ENCODE assay signal across 8 cellular contexts in the genomic region with DNA sequence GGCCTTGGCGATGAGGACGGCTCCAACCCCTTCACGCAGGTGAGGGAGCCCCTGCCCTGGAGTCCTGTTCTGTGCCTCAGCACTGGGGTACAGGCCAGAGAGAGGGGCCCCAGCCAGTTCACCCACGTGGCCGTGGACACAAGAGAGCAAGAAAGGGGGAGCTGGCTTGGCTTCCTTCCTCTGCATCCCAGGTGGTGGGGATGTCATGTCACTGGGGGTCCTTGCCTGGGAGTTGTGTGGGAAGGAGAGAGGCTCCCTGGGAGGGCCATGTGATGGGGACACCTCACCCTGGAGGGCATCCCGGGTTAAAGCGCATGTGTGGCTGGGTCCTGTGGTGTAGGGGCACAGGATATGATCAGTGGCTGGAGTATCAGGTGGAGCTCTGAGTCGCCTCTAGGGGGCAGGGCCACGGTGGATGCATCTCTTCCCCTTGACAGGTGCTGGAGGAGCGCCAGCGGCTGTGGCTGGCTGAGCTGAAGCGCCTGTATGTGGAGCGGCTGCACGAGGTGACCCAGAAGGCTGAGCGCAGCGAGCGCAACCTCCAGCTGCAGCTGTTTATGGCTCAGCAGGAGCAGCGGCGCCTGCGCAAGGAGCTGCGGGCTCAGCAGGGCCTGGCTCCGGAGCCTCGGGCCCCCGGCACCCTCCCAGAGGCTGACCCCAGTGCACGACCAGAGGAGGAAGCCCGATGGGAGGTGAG. TPM values are rescaled to one million over a fixed set of nuclear protein-coding genes. Genes with fewer than 3 reads are reported as not detected.
A peak's percentile ranks its signal among the peaks of the same experiment; 100 is the strongest.
DNase-seq lines count a peak whose midpoint lies in the region; ATAC-seq and TF ChIP-seq lines count a peak whose summit lies in the region.

No MANE protein-coding gene starts in this region.

- H3K9me3 Mint-ChIP-seq in activated naive CD4-positive, alpha-beta T cell treated with anti-CD3 and anti-CD28 coated beads, Interleukin-2, amount 50 U/mL, for 24 hours = no peaks in the 10 kb centered on the region

- H3K36me3 ChIP-seq in hepatocyte (replicated peaks; ENCODE audit: insufficient read depth, low read depth) (no peaks in the 10 kb centered on the region), tibial artery (peaks cover 0 to 7% (median 0%) of the 10 kb centered on the region in 3 donors)

- no peak overlapping the region for H3K27ac Mint-ChIP-seq in activated naive CD4-positive, alpha-beta T cell treated with anti-CD3 and anti-CD28 coated beads, Interleukin-2, amount 50 U/mL, for 24 hours

- H3K4me3 Mint-ChIP-seq in activated naive CD4-positive, alpha-beta T cell treated with anti-CD3 and anti-CD28 coated beads, Interleukin-2, amount 50 U/mL, for 24 hours = peak overlapping the region; percentile 36

- in situ Hi-C loops in GM13977 (cut with MboI; ENCODE audit: low pct_unique_long_range_greater_than_20kb, low sequenced_read_pairs, unreplicated experiment) = no loop called here

- no peaks in the 10 kb centered on the region for H3K9me2 ChIP-seq in hepatocyte (replicated peaks; ENCODE audit: insufficient read depth)

- peak; percentile 79 for TF ChIP-seq CTCF in GM13977 (IDR thresholded peaks at IDR 0.05; ENCODE audit: extremely low read depth, insufficient read depth, missing control alignments)
- TF ChIP-seq CTCF in hepatocyte (IDR thresholded peaks at IDR 0.05; ENCODE audit: poor library complexity) = peak; percentile 37
- peak in 1 of 2 experiments; percentile 4 for TF ChIP-seq CTCF in tibial artery (IDR thresholded peaks at IDR 0.05)

- ATAC-seq in HG02610 (IDR thresholded peaks at IDR 0.05; ENCODE audit: unreplicated experiment) = peak; percentile 84

- no peaks in the 10 kb centered on the region for H3K27me3 Mint-ChIP-seq in activated naive CD4-positive, alpha-beta T cell treated with anti-CD3 and anti-CD28 coated beads, Interleukin-2, amount 50 U/mL, for 24 hours

- H3K4me1 Mint-ChIP-seq in activated naive CD4-positive, alpha-beta T cell treated with anti-CD3 and anti-CD28 coated beads, Interleukin-2, amount 50 U/mL, for 24 hours = peaks cover 23% of the 10 kb centered on the region

- 80% methylated on average over 25 of the region's 26 CpGs for WGBS in hepatocyte (ENCODE audit: low lambda C conversion rate, missing lambda C conversion rate)

- peak; percentile 94 for DNase-seq in GM13977 (ENCODE audit: low spot score)
- peak; percentile 50 for DNase-seq in NCI-H1048 (lab: John Stamatoyannopoulos, UW)
- peak; percentile 67 for DNase-seq in SKM-1 treated with dmso at 0.1 percent for 144 hours (lab: John Stamatoyannopoulos, UW; ENCODE audit: unreplicated experiment)
- DNase-seq in hepatocyte (ENCODE audit: low spot score) = peak; percentile 73
- peak; percentile 69 for DNase-seq in stimulated activated CD4-positive, alpha-beta T cell treated with anti-CD3 and anti-CD28 coated beads, Interleukin-12 subunit alpha, Interleukin-12 subunit beta, amount 100 ng/mL, for 4 hours
- DNase-seq in tibial artery = no peak

- H3K9me3 ChIP-seq in hepatocyte (ENCODE audit: low read depth) (no peaks in the 10 kb centered on the region), tibial artery (no peaks in the 10 kb centered on the region)

- no peak overlapping the region for H3K4me3 ChIP-seq in hepatocyte
- H3K4me3 ChIP-seq in tibial artery = no peak overlapping the region

- H4K20me1 ChIP-seq in hepatocyte (ENCODE audit: insufficient read depth, poor library complexity, severe bottlenecking) = no peaks in the 10 kb centered on the region

- intact Hi-C loops in tibial artery (cut with DNase I; ENCODE audit: low total_unique reads) = no loop called here

- H3K4me2 ChIP-seq in hepatocyte = no peak overlapping the region

- H3K27ac ChIP-seq in hepatocyte (no peak overlapping the region), tibial artery (no peak overlapping the region)

- H3K36me3 Mint-ChIP-seq in activated naive CD4-positive, alpha-beta T cell treated with anti-CD3 and anti-CD28 coated beads, Interleukin-2, amount 50 U/mL, for 24 hours = no peaks in the 10 kb centered on the region

- H3K27me3 ChIP-seq in hepatocyte (peaks cover 2% of the 10 kb centered on the region), tibial artery (peaks cover 0 to 78% of the 10 kb centered on the region in 2 donors)

- no peaks in the 10 kb centered on the region for H3K79me2 ChIP-seq in hepatocyte

- H3K4me1 ChIP-seq in hepatocyte (ENCODE audit: insufficient read depth) = peaks cover 7% of the 10 kb centered on the region
- peaks cover 0 to 19% (median 4%) of the 10 kb centered on the region in 4 donors for H3K4me1 ChIP-seq in tibial artery

- H2AFZ ChIP-seq in hepatocyte = no peak overlapping the region

RNA-seq across cellular contexts. Expression of a gene that starts 7.5 kb away (rescaled TPM):
- total RNA-seq in hepatocyte = 1.4 and 2.3 TPM in 2 replicates
- 1.3 and 1.6 TPM in 2 replicates for polyA plus RNA-seq in hepatocyte

RNA-seq across cellular contexts. Expression of a gene that starts 10.0 kb away (rescaled TPM):
- 24.6 and 27.2 TPM in 2 replicates for total RNA-seq in hepatocyte
- polyA plus RNA-seq in hepatocyte = 33.2 and 42.2 TPM in 2 replicates

RNA-seq across cellular contexts. Expression of a gene that starts 32.9 kb away (rescaled TPM):
- total RNA-seq in hepatocyte = 178 and 188 TPM in 2 replicates
- polyA plus RNA-seq in hepatocyte = 148 and 149 TPM in 2 replicates

Comparison
In these comparisons a context has a peak if more than half of its experiments do, and no peak if none do; other contexts are left out.
1. DNase-seq: peak in GM13977 (single experiment), NCI-H1048 (single experiment), SKM-1 treated with dmso at 0.1 percent for 144 hours (single experiment), hepatocyte (single experiment) and stimulated activated CD4-positive, alpha-beta T cell treated with anti-CD3 and anti-CD28 coated beads, Interleukin-12 subunit alpha, Interleukin-12 subunit beta, amount 100 ng/mL, for 4 hours (single experiment); none in tibial artery (0 of 2).